In the genomic region with DNA sequence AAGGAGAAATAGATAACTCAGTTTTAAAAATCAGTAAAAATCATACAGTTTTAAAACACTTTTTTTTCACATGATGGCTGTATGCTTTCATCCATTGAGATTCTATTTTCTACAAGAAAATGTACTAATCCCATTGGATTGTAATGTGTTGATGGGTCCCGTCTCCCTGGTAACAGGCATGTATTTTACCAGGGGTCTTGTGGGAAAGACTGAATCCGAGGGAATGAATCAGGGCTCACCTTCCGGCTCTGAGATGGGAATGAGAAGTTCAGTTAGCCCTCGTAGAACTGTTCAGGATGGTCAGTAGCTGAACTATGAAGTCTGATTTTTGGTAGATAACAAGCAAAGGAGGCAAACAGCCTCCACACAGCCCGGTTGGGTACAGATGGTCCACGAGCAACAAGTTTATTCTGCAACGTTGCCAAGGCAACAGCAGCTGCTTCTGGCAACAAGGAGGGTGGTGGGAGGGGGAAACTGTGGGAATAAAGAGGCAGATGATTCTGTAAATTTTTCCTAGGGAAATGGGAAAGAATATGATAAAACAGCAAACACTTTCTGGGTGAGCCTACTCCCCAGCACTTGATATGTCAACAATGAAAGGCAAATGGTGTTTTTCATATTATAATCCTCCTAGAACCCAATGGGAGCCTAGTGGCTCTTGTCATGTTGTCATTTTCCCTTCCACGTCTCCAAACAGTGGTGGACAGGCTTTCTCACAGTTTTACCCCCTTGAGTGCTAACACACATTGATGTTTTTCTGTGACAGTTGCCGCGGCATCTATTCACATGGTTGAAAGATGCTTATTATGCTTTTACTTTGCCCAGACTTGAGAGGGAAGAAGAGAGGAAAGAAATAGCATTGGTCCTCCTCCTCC, we compare ENCODE assay signal across 20 cellular contexts. TPM values are rescaled to one million over a fixed set of nuclear protein-coding genes. Genes with fewer than 3 reads are reported as not detected.
DNase-seq lines count a peak whose midpoint lies in the region; TF ChIP-seq lines count a peak whose summit lies in the region.
"Had no signal": no experiment of that assay in that cellular context is flagged by ENCODE, and none has a peak within 500 bp of the region (broad histone marks: within the 10 kb centered on the region; RNA-seq: fewer than 3 reads in every experiment).

No MANE protein-coding gene starts in this region.

- intact Hi-C loops in head of caudate nucleus (cut with DNase I), result no loop called here

- H3K27ac Mint-ChIP-seq in nephron progenitor cell, result no peak overlapping the region
- H3K27ac Mint-ChIP-seq: activated CD4-positive, alpha-beta T cell treated with anti-CD3 and anti-CD28 coated beads, Interleukin-2, amount 10 ng/mL, durations not matched to agents 24 days and 14 days; mesothelial cell of epicardium had no signal

- peak; percentile 35 for DNase-seq in NCI-H345 (lab: John Stamatoyannopoulos, UW)
- no peak for DNase-seq in NCI-H345 treated with DMSO at 0.1 percent for 48 hours (lab: John Stamatoyannopoulos, UW; ENCODE audit: unreplicated experiment)
- peak; percentile 29 for DNase-seq in NCI-H748 treated with DMSO at 0.1 percent for 48 hours (lab: John Stamatoyannopoulos, UW)
- DNase-seq in head of caudate nucleus, result peak in 37 of 42 donors; percentile 22 to 81 (median 53)
- DNase-seq in retina, result peak; percentile 65
- DNase-seq in GDM1 (lab: John Stamatoyannopoulos, UW), result no peak
- DNase-seq in nephron progenitor cell, result no peak
- no peak for DNase-seq in G401 (ENCODE audit: low spot score)
- DNase-seq: activated CD4-positive, alpha-beta T cell treated with anti-CD3 and anti-CD28 coated beads, Interleukin-2, amount 10 ng/mL, durations not matched to agents 24 days and 14 days; activated CD8-positive, alpha-beta memory T cell treated with anti-CD3 and anti-CD28 coated beads, Interleukin-2, amount 50 U/mL, for 4 hours; activated effector memory CD4-positive, alpha-beta T cell treated with Interleukin-2 at 50 U/mL for 16 hours; C1 segment of cervical spinal cord; erythroblast; left cardiac atrium; MM.1S; NCI-H2081 treated with DMSO at 0.1 percent for 48 hours; stimulated activated CD8-positive, alpha-beta memory T cell treated with anti-CD3 and anti-CD28 coated beads, Interleukin-4, amount 100 ng/mL, for 48 hours had no signal

- in situ Hi-C loops in G401 (cut with HindIII; ENCODE audit: low sequenced_read_pairs), result no loop called here

- H3K36me3 Mint-ChIP-seq in nephron progenitor cell (ENCODE audit: low read depth), result no peaks in the 10 kb centered on the region
- H3K36me3 Mint-ChIP-seq: mesothelial cell of epicardium had no signal

- peaks cover 15% of the 10 kb centered on the region for H3K9me3 Mint-ChIP-seq in nephron progenitor cell
- H3K9me3 Mint-ChIP-seq: activated CD4-positive, alpha-beta T cell treated with anti-CD3 and anti-CD28 coated beads, Interleukin-2, amount 10 ng/mL, durations not matched to agents 24 days and 14 days had no signal

- peaks cover 7% of the 10 kb centered on the region for H3K27me3 Mint-ChIP-seq in nephron progenitor cell (ENCODE audit: low read depth, poor library complexity)

- H3K4me3 Mint-ChIP-seq in nephron progenitor cell, result no peak overlapping the region
- H3K4me3 Mint-ChIP-seq: activated CD4-positive, alpha-beta T cell treated with anti-CD3 and anti-CD28 coated beads, Interleukin-2, amount 10 ng/mL, durations not matched to agents 24 days and 14 days; mesothelial cell of epicardium had no signal

- no peak for TF ChIP-seq CTCF in nephron progenitor cell (IDR thresholded peaks at IDR 0.05)

- peaks cover 24% of the 10 kb centered on the region for H3K4me1 Mint-ChIP-seq in nephron progenitor cell
- H3K4me1 Mint-ChIP-seq: activated CD4-positive, alpha-beta T cell treated with anti-CD3 and anti-CD28 coated beads, Interleukin-2, amount 10 ng/mL, durations not matched to agents 24 days and 14 days; mesothelial cell of epicardium had no signal

RNA-seq across cellular contexts. Expression of a gene that starts 12.4 kb away (rescaled TPM):
- not detected in 2 replicates for total RNA-seq in G401 (2014; rRNA removed; shearing (Covaris generic))
- total RNA-seq: dermis microvascular lymphatic vessel endothelial cell, left cardiac atrium, subcutaneous adipose tissue had no signal

Comparison
In these comparisons a context has a peak if more than half of its experiments do, and no peak if none do; other contexts are left out.
1. DNase-seq: peak in NCI-H345 (single experiment), NCI-H748 treated with DMSO at 0.1 percent for 48 hours (single experiment), head of caudate nucleus (37 of 42) and retina (single experiment); none in NCI-H345 treated with DMSO at 0.1 percent for 48 hours (single experiment), GDM1 (single experiment), nephron progenitor cell (single experiment) and G401 (single experiment).